Comparison of ENCODE assay signal across 8 cellular contexts in genomic region chr20:52191132-52191435, GRCh38. TPM values are rescaled to one million over a fixed set of nuclear protein-coding genes. Genes with fewer than 3 reads are reported as not detected.
DNase-seq lines count a peak whose midpoint lies in the region; ATAC-seq and TF ChIP-seq lines count a peak whose summit lies in the region.

No MANE protein-coding gene starts in this region.

- H3K4me3 ChIP-seq in breast epithelium = peak overlapping the region; percentile 75 to 91 (median 91)
- peak overlapping the region; percentile 80 to 97 for H3K4me3 ChIP-seq in left lung

- no peak for TF ChIP-seq POLR2A in breast epithelium (IDR thresholded peaks at IDR 0.05)

- H3K27me3 ChIP-seq in breast epithelium (no peaks in the 10 kb centered on the region), left lung (no peaks in the 10 kb centered on the region)

- peak; percentile 56 for DNase-seq in DMS114 treated with DMSO at 0.1 percent for 48 hours (lab: John Stamatoyannopoulos, UW; ENCODE audit: unreplicated experiment)
- DNase-seq in LoVo (ENCODE audit: low spot score) = peak; percentile 23
- DNase-seq in breast epithelium (ENCODE audit: low spot score in 2 of 2) = no peak
- peak in 1 of 2 donors; percentile 62 for DNase-seq in left lung
- DNase-seq in SIG-M5 treated with dmso at 0.1 percent for 504 hours (lab: John Stamatoyannopoulos, UW; ENCODE audit: unreplicated experiment) = no peak
- DNase-seq in GM19238 (ENCODE audit: insufficient read length, low spot score) = no peak

- H3K27ac ChIP-seq in breast epithelium = peak overlapping the region; percentile 89 to 91
- H3K27ac ChIP-seq in left lung = peak overlapping the region; percentile 91 to 92
- H3K27ac ChIP-seq in temporal lobe (ENCODE audit: low read depth, low read length) = peak overlapping the region; percentile 72

- H3K36me3 ChIP-seq in breast epithelium (no peaks in the 10 kb centered on the region), left lung (peaks cover 0 to 7% of the 10 kb centered on the region in 2 donors)

- peak; percentile 23 for ATAC-seq in GM21529 (IDR thresholded peaks at IDR 0.05; ENCODE audit: unreplicated experiment)
- peak; percentile 79 for ATAC-seq in left lung

- intact Hi-C loops in breast epithelium (cut with DNase I; ENCODE audit: low total_unique reads) = no loop called here
- intact Hi-C loops in left lung (cut with DNase I) = no loop called here

- H3K9me3 ChIP-seq in breast epithelium (no peaks in the 10 kb centered on the region), left lung (no peaks in the 10 kb centered on the region)

- no peak for TF ChIP-seq CTCF in breast epithelium (IDR thresholded peaks at IDR 0.05)
- TF ChIP-seq CTCF in left lung (IDR thresholded peaks at IDR 0.05) = no peak

- H3K4me1 ChIP-seq in breast epithelium (no peaks in the 10 kb centered on the region), left lung (peaks cover 0 to 13% of the 10 kb centered on the region in 2 donors)

RNA-seq across cellular contexts. Expression of gene ZFP64, which starts 0.5 kb away (rescaled TPM):
- 10 to 100 TPM in 2 of 3 donors, 1 to 10 TPM in 1; 8.5 to 13.0 (median 11.5) TPM for total RNA-seq in breast epithelium
- total RNA-seq in left lung = 10 to 100 TPM; 10.8 to 11.5 TPM
- 6.9 TPM for total RNA-seq in temporal lobe

Comparison
In these comparisons a context has a peak if more than half of its experiments do, and no peak if none do; other contexts are left out.
1. DNase-seq: peak in DMS114 treated with DMSO at 0.1 percent for 48 hours (single experiment) and LoVo (single experiment); none in breast epithelium (0 of 2), SIG-M5 treated with dmso at 0.1 percent for 504 hours (single experiment) and GM19238 (single experiment).
2. Peak in every context shown above with its lines, with median percentiles within 50 percentile points of each other: H3K27ac ChIP-seq.